8 cellular contexts compared by ENCODE assay signal in the genomic region with DNA sequence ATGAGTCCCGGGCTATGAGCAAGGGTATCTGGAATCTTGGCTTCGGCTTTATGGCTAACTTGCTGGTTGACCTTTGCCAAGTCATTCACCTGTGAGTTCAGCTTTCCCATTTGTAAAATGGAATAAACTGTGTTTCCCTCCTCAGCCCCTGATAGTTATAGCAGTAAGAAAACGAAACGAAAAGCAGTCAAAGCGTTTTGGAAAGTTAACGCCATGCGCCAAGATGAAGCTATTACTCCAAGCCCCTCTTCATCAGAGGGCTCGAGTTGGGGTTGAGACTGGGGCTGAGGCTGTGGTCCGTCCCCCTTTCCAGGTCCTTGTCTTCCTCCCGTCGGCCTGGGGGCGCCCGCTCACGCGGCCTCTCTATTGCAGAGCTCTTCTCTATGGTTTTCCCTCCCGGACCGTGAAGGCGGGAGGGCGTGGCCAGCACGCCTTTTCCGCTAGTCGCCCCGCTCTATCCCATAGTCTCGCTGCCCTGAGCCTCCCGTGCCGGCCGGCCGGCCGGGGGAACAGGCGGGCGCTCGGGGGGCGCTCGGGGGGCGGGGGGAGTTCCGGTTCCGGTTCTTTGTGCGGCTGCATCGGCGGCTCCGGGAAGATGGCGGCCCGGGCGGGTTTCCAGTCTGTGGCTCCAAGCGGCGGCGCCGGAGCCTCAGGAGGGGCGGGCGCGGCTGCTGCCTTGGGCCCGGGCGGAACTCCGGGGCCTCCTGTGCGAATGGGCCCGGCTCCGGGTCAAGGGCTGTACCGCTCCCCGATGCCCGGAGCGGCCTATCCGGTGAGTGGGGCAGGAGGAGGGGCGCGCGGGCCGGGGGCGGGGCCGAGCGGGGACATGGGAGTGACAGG. TPM values are rescaled to one million over a fixed set of nuclear protein-coding genes. Genes with fewer than 3 reads are reported as not detected.
DNase-seq lines count a peak whose midpoint lies in the region; ATAC-seq and TF ChIP-seq lines count a peak whose summit lies in the region.

A gene (plus strand): TSS at position 568 of the 840 bp plus-strand sequence. CDS start 28 bp downstream, at position 596.

- ATAC-seq in GM18873 (IDR thresholded peaks at IDR 0.05; ENCODE audit: low FRiP score, unreplicated experiment) (peak; percentile 67), HG03159 (IDR thresholded peaks at IDR 0.05; ENCODE audit: unreplicated experiment) (peak; percentile 66)

- POLR2A ChIA-PET in AG04450 (lab: Yijun Ruan, JAX) = interaction anchor here (0.5 to 2.0 kb wide), 17 partner anchors 8 to 902 kb away, joined by 3 to 18 read pairs (median 4); a partner anchor contains a TSS

- H3K27ac ChIP-seq in AG04450 (ENCODE audit: low read depth, low read length) = peak within 1 kb of the TSS; percentile 87

- H3K4me3 ChIP-seq in AG04450 (ENCODE audit: low read depth, low read length) = peak within 1 kb of the TSS; percentile 82

- CTCF ChIA-PET in AG04450 (lab: Charles Lee) = interaction anchor here (0.6 to 3.2 kb wide), 22 partner anchors 9 to 455 kb away, joined by 3 to 32 read pairs (median 4); a partner anchor contains a TSS

- DNase-seq in AG04450 (ENCODE audit: low read depth, low spot score) (peak; percentile 81), NCI-H2227 treated with DMSO at 0.1 percent for 48 hours (lab: John Stamatoyannopoulos, UW) (peak; percentile 91), islet precursor cell (peak; percentile 98)
- DNase-seq in activated CD4-positive, CD25-positive, alpha-beta regulatory T cell (lab: John Stamatoyannopoulos, UW) = peak; percentile 67 to 76 (median 68)
- DNase-seq in central memory CD4-positive, alpha-beta T cell = peak; percentile 72
- DNase-seq in stimulated activated CD4-positive, alpha-beta T cell treated with anti-CD3 and anti-CD28 coated beads, Interleukin-12 subunit alpha, Interleukin-12 subunit beta, amount 100 ng/mL, for 48 hours (ENCODE audit: low read depth in 2 of 3, low spot score in 1 of 3) = peak; percentile 67 to 85 (median 76)

- H3K27me3 ChIP-seq in AG04450 (ENCODE audit: control insufficient read depth, insufficient read depth, low read length) = no peaks in the 10 kb centered on the region

- no peaks in the 10 kb centered on the region for H3K9me3 ChIP-seq in AG04450 (ENCODE audit: control insufficient read depth, insufficient read depth, low read length)

- peak; percentile 53 for TF ChIP-seq CTCF in AG04450 (IDR thresholded peaks at IDR 0.05; ENCODE audit: low read depth, low read length)

RNA-seq across cellular contexts. Expression of the gene that starts here (rescaled TPM):
- polyA plus RNA-seq in AG04450 (2011; rRNA removed) = 57.2 and 65.1 TPM in 2 replicates
- polyA minus RNA-seq in AG04450 (2011; rRNA and poly(A)+ RNA removed) = 78.2 and 79.2 TPM in 2 replicates

Comparison
In these comparisons a context has a peak if more than half of its experiments do, and no peak if none do; other contexts are left out.
1. Peak in every context shown above with its lines: DNase-seq, ATAC-seq, H3K4me3 ChIP-seq and H3K27ac ChIP-seq.